2 cellular contexts compared by ENCODE assay signal in the genomic region with DNA sequence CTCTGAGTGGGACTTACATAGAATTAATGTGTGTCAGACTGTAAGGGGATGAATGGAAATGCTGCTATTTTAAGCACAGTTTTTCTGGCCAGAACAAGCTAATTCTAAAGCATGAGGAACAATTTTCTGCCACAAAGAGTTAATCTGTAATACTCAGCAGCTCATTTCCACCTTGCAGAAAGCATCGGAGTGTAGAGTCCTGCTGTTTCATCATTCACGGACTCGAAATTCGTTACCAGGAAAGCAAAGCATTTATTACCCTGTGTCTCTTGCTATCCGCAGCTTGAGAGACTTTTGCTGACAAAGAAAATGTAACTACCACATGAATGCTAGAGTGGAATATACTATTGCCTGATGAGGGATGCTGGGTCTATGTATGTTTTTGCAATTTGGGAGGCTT.
A peak's percentile ranks its signal among the peaks of the same experiment; 100 is the strongest.
TF ChIP-seq lines count a peak whose summit lies in the region.

No MANE protein-coding gene starts in this region.

TF ChIP-seq in GM12878, 131 proteins besides CTCF, POLR2A, EP300 and RAD21 (continued from another document):
- TF ChIP-seq, protein P1, sequence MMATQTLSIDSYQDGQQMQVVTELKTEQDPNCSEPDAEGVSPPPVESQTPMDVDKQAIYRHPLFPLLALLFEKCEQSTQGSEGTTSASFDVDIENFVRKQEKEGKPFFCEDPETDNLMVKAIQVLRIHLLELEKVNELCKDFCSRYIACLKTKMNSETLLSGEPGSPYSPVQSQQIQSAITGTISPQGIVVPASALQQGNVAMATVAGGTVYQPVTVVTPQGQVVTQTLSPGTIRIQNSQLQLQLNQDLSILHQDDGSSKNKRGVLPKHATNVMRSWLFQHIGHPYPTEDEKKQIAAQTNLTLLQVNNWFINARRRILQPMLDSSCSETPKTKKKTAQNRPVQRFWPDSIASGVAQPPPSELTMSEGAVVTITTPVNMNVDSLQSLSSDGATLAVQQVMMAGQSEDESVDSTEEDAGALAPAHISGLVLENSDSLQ (IDR thresholded peaks at IDR 0.05): no peak
- no peak for TF ChIP-seq EGR1 (IDR thresholded peaks at IDR 0.05; ENCODE audit: borderline replicate concordance in 1 of 2, low read depth in 2 of 2, low read length in 2 of 2)
- TF ChIP-seq BMI1 (IDR thresholded peaks at IDR 0.05; ENCODE audit: borderline replicate concordance): no peak
- no peak for TF ChIP-seq ZBED1 (IDR thresholded peaks at IDR 0.05; ENCODE audit: borderline replicate concordance)
- no peak for TF ChIP-seq TCF7 (IDR thresholded peaks at IDR 0.05; ENCODE audit: borderline replicate concordance)
- TF ChIP-seq IRF4 (IDR thresholded peaks at IDR 0.05; ENCODE audit: low read depth, low read length): no peak
- no peak for TF ChIP-seq ESRRA (IDR thresholded peaks at IDR 0.05; ENCODE audit: low read length)
- no peak for TF ChIP-seq SUZ12 (IDR thresholded peaks at IDR 0.05; ENCODE audit: unreplicated experiment)
- TF ChIP-seq JUNB (IDR thresholded peaks at IDR 0.05): no peak

TF ChIP-seq in neural cell, 6 proteins besides CTCF, POLR2A, EP300 and RAD21 (continued from another document):
- TF ChIP-seq, protein P2, sequence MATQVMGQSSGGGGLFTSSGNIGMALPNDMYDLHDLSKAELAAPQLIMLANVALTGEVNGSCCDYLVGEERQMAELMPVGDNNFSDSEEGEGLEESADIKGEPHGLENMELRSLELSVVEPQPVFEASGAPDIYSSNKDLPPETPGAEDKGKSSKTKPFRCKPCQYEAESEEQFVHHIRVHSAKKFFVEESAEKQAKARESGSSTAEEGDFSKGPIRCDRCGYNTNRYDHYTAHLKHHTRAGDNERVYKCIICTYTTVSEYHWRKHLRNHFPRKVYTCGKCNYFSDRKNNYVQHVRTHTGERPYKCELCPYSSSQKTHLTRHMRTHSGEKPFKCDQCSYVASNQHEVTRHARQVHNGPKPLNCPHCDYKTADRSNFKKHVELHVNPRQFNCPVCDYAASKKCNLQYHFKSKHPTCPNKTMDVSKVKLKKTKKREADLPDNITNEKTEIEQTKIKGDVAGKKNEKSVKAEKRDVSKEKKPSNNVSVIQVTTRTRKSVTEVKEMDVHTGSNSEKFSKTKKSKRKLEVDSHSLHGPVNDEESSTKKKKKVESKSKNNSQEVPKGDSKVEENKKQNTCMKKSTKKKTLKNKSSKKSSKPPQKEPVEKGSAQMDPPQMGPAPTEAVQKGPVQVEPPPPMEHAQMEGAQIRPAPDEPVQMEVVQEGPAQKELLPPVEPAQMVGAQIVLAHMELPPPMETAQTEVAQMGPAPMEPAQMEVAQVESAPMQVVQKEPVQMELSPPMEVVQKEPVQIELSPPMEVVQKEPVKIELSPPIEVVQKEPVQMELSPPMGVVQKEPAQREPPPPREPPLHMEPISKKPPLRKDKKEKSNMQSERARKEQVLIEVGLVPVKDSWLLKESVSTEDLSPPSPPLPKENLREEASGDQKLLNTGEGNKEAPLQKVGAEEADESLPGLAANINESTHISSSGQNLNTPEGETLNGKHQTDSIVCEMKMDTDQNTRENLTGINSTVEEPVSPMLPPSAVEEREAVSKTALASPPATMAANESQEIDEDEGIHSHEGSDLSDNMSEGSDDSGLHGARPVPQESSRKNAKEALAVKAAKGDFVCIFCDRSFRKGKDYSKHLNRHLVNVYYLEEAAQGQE (IDR thresholded peaks at IDR 0.05; ENCODE audit: borderline replicate concordance): peak; percentile 83
- TF ChIP-seq MXI1 (conservative IDR thresholded peaks at IDR 0.05; ENCODE audit: poor library complexity, severe bottlenecking) (no peak), POLR2AphosphoS5 (IDR thresholded peaks at IDR 0.05) (peak; percentile 66), TAF1 (IDR thresholded peaks at IDR 0.05; ENCODE audit: low read depth) (no peak)
